Comparison of ENCODE assay signal across 8 cellular contexts in genomic region chrX:155881158-155881993, GRCh38. TPM values are rescaled to one million over a fixed set of nuclear protein-coding genes. Genes with fewer than 3 reads are reported as not detected.
DNase-seq lines count a peak whose midpoint lies in the region; ATAC-seq and TF ChIP-seq lines count a peak whose summit lies in the region.

Gene VAMP7, plus strand, starts transcription at chrX:155881345. Its CDS starts 8,122 bp downstream, at chrX:155889467.

- H3K4me3 ChIP-seq in right atrium auricular region, result peak within 1 kb of the TSS; percentile 58 to 70
- H3K4me3 ChIP-seq in uterus, result peak within 1 kb of the TSS; percentile 50 to 57

- H3K4me1 ChIP-seq in right atrium auricular region (peaks cover 0 to 7% of the 10 kb centered on the region in 2 donors), uterus (no peaks in the 10 kb centered on the region)

- H3K27ac ChIP-seq in right atrium auricular region, result peak within 1 kb of the TSS; percentile 74
- peak within 1 kb of the TSS; percentile 51 to 69 for H3K27ac ChIP-seq in uterus

- intact Hi-C loops in uterus (cut with DNase I; ENCODE audit: low total_unique reads), result no loop called here

- no peaks in the 10 kb centered on the region for H3K27me3 Mint-ChIP-seq in T-helper 17 cell

- H3K27ac Mint-ChIP-seq in T-helper 17 cell, result peak within 1 kb of the TSS; percentile 68

- TF ChIP-seq POLR2A in uterus (IDR thresholded peaks at IDR 0.05), result peak in 1 of 2 donors; percentile 57

- peak within 1 kb of the TSS; percentile 72 for H3K4me3 Mint-ChIP-seq in T-helper 17 cell

- H3K4me1 Mint-ChIP-seq in T-helper 17 cell, result peaks cover 7% of the 10 kb centered on the region

- DNase-seq in NCI-H1694 (lab: John Stamatoyannopoulos, UW), result peak; percentile 82
- DNase-seq in T-helper 17 cell, result peak; percentile 54 to 69 (median 57)
- DNase-seq in amygdala (lab: John Stamatoyannopoulos, UW), result peak; percentile 15 to 89 (median 72)
- DNase-seq in right atrium auricular region (ENCODE audit: low spot score), result peak; percentile 86
- peak; percentile 89 for DNase-seq in putamen (ENCODE audit: low spot score)
- DNase-seq in uterus, result peak; percentile 79 to 80

- H3K27me3 ChIP-seq in right atrium auricular region, result no peaks in the 10 kb centered on the region
- H3K27me3 ChIP-seq in uterus, result no peaks in the 10 kb centered on the region

- no peaks in the 10 kb centered on the region for H3K36me3 Mint-ChIP-seq in T-helper 17 cell (ENCODE audit: low read depth)

- H3K36me3 ChIP-seq in right atrium auricular region, result no peaks in the 10 kb centered on the region
- no peaks in the 10 kb centered on the region for H3K36me3 ChIP-seq in uterus

- no peaks in the 10 kb centered on the region for H3K9me3 ChIP-seq in T-helper 17 cell (ENCODE audit: control insufficient read depth, low read length, poor library complexity, severe bottlenecking)
- H3K9me3 ChIP-seq in right atrium auricular region, result no peaks in the 10 kb centered on the region
- no peaks in the 10 kb centered on the region for H3K9me3 ChIP-seq in uterus

- peak; percentile 75 for ATAC-seq in GM18499 (IDR thresholded peaks at IDR 0.05; ENCODE audit: insufficient read depth, unreplicated experiment)
- ATAC-seq in HG02885 (IDR thresholded peaks at IDR 0.05; ENCODE audit: poor library complexity, unreplicated experiment), result peak; percentile 96
- peak; percentile 99 for ATAC-seq in T-helper 17 cell

- TF ChIP-seq CTCF in right atrium auricular region (IDR thresholded peaks at IDR 0.05) (no peak), uterus (IDR thresholded peaks at IDR 0.05) (no peak)

RNA-seq across cellular contexts. Expression of gene VAMP7, which starts in this region (rescaled TPM):
- total RNA-seq in T-helper 17 cell, result 10 to 100 TPM; 20.0 to 37.4 TPM
- 10 to 100 TPM; 18.2 to 19.3 TPM for total RNA-seq in right atrium auricular region
- total RNA-seq in uterus, result 10 to 100 TPM; 23.2 to 38.9 (median 34.5) TPM

Comparison
In these comparisons a context has a peak if more than half of its experiments do, and no peak if none do; other contexts are left out.
1. Peak in every context shown above with its lines: DNase-seq, ATAC-seq, H3K4me3 ChIP-seq and H3K27ac ChIP-seq.